In the genomic region with DNA sequence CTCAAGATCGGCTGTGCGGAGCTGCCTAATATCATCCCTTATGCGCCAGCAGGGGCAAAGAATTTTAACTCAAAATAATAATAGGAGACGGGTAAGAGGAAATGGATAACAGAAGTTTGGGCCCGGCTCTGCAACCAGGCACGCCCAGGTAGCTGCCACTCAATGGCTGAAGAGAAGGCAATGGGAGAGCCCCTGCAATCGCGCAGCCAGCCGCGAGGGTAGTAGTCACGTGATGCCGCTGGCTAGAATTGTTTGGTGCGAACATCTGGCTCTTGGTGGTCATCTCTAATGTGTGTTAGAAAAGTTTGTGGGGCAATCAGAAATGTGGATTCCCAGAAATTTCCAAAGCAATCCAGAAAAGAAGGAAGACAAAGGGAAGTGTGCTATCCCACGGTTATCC, we compare ENCODE assay signal across 2 cellular contexts.
TF ChIP-seq lines count a peak whose summit lies in the region.

No MANE protein-coding gene starts in this region.

TF ChIP-seq in K562, 482 proteins besides CTCF, POLR2A, EP300 and RAD21 (continues in another document):
- TF ChIP-seq ZKSCAN1 (IDR thresholded peaks at IDR 0.05; ENCODE audit: low read depth, low read length), result no peak
- TF ChIP-seq MAFG (tag; conservative IDR thresholded peaks at IDR 0.05), result no peak
- TF ChIP-seq CEBPZ (IDR thresholded peaks at IDR 0.05; ENCODE audit: borderline replicate concordance, low read depth, low read length), result no peak
- TF ChIP-seq PML (IDR thresholded peaks at IDR 0.05; ENCODE audit: low read length), result no peak
- TF ChIP-seq, protein P1, sequence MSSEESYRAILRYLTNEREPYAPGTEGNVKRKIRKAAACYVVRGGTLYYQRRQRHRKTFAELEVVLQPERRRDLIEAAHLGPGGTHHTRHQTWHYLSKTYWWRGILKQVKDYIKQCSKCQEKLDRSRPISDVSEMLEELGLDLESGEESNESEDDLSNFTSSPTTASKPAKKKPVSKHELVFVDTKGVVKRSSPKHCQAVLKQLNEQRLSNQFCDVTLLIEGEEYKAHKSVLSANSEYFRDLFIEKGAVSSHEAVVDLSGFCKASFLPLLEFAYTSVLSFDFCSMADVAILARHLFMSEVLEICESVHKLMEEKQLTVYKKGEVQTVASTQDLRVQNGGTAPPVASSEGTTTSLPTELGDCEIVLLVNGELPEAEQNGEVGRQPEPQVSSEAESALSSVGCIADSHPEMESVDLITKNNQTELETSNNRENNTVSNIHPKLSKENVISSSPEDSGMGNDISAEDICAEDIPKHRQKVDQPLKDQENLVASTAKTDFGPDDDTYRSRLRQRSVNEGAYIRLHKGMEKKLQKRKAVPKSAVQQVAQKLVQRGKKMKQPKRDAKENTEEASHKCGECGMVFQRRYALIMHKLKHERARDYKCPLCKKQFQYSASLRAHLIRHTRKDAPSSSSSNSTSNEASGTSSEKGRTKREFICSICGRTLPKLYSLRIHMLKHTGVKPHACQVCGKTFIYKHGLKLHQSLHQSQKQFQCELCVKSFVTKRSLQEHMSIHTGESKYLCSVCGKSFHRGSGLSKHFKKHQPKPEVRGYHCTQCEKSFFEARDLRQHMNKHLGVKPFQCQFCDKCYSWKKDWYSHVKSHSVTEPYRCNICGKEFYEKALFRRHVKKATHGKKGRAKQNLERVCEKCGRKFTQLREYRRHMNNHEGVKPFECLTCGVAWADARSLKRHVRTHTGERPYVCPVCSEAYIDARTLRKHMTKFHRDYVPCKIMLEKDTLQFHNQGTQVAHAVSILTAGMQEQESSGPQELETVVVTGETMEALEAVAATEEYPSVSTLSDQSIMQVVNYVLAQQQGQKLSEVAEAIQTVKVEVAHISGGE (CRISPR knock-in tag; IDR thresholded peaks at IDR 0.05), result no peak
- peak; percentile 46; the same call in 1 of the 2 replicates for TF ChIP-seq USF2 (CRISPR knock-in tag; IDR thresholded peaks at IDR 0.05)
- no peak for TF ChIP-seq PTRF (tag; IDR thresholded peaks at IDR 0.05)
- no peak for TF ChIP-seq PRPF4 (IDR thresholded peaks at IDR 0.05; ENCODE audit: insufficient read depth, low read depth, low read length, poor library complexity, severe bottlenecking)
- no peak for TF ChIP-seq ZBTB1 (CRISPR knock-in tag; IDR thresholded peaks at IDR 0.05; ENCODE audit: borderline replicate concordance, low read depth)

TF ChIP-seq in SK-N-SH treated with all-trans-retinoic acid at 6 μM for 48 hours, 23 proteins besides CTCF, POLR2A, EP300 and RAD21:
- TF ChIP-seq, protein P2, sequence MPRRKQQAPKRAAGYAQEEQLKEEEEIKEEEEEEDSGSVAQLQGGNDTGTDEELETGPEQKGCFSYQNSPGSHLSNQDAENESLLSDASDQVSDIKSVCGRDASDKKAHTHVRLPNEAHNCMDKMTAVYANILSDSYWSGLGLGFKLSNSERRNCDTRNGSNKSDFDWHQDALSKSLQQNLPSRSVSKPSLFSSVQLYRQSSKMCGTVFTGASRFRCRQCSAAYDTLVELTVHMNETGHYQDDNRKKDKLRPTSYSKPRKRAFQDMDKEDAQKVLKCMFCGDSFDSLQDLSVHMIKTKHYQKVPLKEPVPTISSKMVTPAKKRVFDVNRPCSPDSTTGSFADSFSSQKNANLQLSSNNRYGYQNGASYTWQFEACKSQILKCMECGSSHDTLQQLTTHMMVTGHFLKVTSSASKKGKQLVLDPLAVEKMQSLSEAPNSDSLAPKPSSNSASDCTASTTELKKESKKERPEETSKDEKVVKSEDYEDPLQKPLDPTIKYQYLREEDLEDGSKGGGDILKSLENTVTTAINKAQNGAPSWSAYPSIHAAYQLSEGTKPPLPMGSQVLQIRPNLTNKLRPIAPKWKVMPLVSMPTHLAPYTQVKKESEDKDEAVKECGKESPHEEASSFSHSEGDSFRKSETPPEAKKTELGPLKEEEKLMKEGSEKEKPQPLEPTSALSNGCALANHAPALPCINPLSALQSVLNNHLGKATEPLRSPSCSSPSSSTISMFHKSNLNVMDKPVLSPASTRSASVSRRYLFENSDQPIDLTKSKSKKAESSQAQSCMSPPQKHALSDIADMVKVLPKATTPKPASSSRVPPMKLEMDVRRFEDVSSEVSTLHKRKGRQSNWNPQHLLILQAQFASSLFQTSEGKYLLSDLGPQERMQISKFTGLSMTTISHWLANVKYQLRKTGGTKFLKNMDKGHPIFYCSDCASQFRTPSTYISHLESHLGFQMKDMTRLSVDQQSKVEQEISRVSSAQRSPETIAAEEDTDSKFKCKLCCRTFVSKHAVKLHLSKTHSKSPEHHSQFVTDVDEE (CRISPR knock-in tag; IDR thresholded peaks at IDR 0.05), result no peak
- TF ChIP-seq CREB5 (CRISPR knock-in tag; IDR thresholded peaks at IDR 0.05; ENCODE audit: low read depth), result no peak
- no peak for TF ChIP-seq TCF4 (CRISPR knock-in tag; IDR thresholded peaks at IDR 0.05; ENCODE audit: borderline replicate concordance)
- TF ChIP-seq BACH2 (CRISPR knock-in tag; IDR thresholded peaks at IDR 0.05; ENCODE audit: borderline replicate concordance), result no peak
- no peak for TF ChIP-seq ZNF565 (CRISPR knock-in tag; conservative IDR thresholded peaks at IDR 0.05; ENCODE audit: low read depth)
- TF ChIP-seq TOX (CRISPR knock-in tag; IDR thresholded peaks at IDR 0.05; ENCODE audit: borderline replicate concordance), result no peak
- TF ChIP-seq ARNTL (CRISPR knock-in tag; IDR thresholded peaks at IDR 0.05; ENCODE audit: borderline replicate concordance, low read depth), result no peak
- TF ChIP-seq ZC3H10 (CRISPR knock-in tag; IDR thresholded peaks at IDR 0.05), result no peak
- no peak for TF ChIP-seq SNAI2 (CRISPR knock-in tag; IDR thresholded peaks at IDR 0.05)
